In the genomic region with DNA sequence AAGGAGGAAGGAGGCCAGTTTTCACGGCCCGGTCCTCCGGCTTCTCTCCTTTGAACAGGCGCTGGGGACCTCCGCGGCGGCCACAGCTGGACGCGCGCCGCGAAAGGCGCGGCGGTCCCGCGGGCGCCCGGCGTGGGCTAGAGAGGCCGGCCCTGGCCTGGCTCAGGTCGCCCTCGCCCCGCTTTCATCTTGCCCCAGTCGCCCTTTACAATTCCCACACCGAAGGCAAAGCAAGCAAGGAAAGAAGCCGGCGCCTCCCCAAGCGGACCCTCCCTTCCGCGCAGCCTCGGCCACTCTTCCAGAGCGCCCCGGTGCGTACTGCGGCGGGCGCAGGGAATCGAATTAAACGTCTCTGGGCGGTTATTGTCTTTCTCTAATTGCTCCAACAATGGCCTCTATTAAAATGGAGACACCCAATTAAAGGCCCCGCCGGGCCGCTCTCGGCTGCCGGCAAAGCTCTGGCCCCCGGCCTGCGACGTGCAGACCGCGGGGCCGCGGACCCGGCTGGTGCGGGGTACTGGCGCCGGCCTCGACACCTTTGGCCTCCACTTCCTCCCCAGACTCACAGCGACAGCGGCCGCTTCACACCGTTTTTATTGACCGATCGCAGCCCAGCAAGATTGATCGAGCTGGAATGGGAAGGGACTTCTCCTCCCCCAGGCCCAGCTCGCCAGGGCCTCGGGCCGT, we compare ENCODE assay signal across 8 cellular contexts. TPM values are rescaled to one million over a fixed set of nuclear protein-coding genes. Genes with fewer than 3 reads are reported as not detected.
DNase-seq lines count a peak whose midpoint lies in the region; ATAC-seq, FAIRE-seq and TF ChIP-seq lines count a peak whose summit lies in the region.

No MANE protein-coding gene starts in this region.

- H3K27ac ChIP-seq in right atrium auricular region = no peak overlapping the region
- no peak overlapping the region for H3K27ac ChIP-seq in mammary epithelial cell (ENCODE audit: insufficient read depth, low read depth, low read length)
- no peak overlapping the region for H3K27ac ChIP-seq in vagina
- no peak overlapping the region for H3K27ac ChIP-seq in small intestine (ENCODE audit: low read depth in 1 of 2, low read length in 1 of 2)

- 6% methylated on average over 21 of the region's 68 CpGs for WGBS in mammary epithelial cell (ENCODE audit: low coverage, missing lambda C conversion rate)
- WGBS in small intestine, 3 donors = 0 to 2% (median 2%) methylated on average over 45 to 68 of the region's 68 CpGs

- H3K9ac ChIP-seq in mammary epithelial cell (ENCODE audit: insufficient read depth, low read length) = no peak overlapping the region

- CTCF ChIA-PET in mammary epithelial cell (lab: Charles Lee; ENCODE audit: low non-redundant PET) = no interaction called here

- ATAC-seq in Right ventricle myocardium superior (ENCODE audit: poor library complexity) = no peak
- ATAC-seq in GM18511 (IDR thresholded peaks at IDR 0.05; ENCODE audit: unreplicated experiment) = no peak

- H3K4me1 ChIP-seq in right atrium auricular region (peaks cover 0 to 71% of the 10 kb centered on the region in 2 donors), mammary epithelial cell (ENCODE audit: insufficient read depth, low read length) (peaks cover 40% of the 10 kb centered on the region), vagina (peaks cover 56% of the 10 kb centered on the region), small intestine (ENCODE audit: control insufficient read depth in 2 of 2, insufficient read depth in 1 of 2, low read depth in 1 of 2, low read length in 1 of 2) (peaks cover 6 to 14% of the 10 kb centered on the region in 2 donors)

- H3K36me3 ChIP-seq in right atrium auricular region (no peaks in the 10 kb centered on the region), mammary epithelial cell (ENCODE audit: insufficient read depth, low read length) (no peaks in the 10 kb centered on the region), vagina (no peaks in the 10 kb centered on the region), small intestine (ENCODE audit: control insufficient read depth in 2 of 2, insufficient read depth in 2 of 2, low read length in 2 of 2) (no peaks in the 10 kb centered on the region)

- H3K27me3 ChIP-seq in right atrium auricular region (peaks cover 65 to 94% of the 10 kb centered on the region in 2 donors), mammary epithelial cell (ENCODE audit: insufficient read depth, low read length) (no peaks in the 10 kb centered on the region), vagina (peaks cover 33% of the 10 kb centered on the region), small intestine (ENCODE audit: control insufficient read depth in 2 of 2, insufficient read depth in 2 of 2, low read length in 2 of 2) (peaks cover 8 to 63% of the 10 kb centered on the region in 2 donors)

- intact Hi-C loops in Right ventricle myocardium superior (cut with DNase I) (no loop called here), mammary epithelial cell (cut with micrococcal nuclease) (loop anchor here (5.0 to 10.0 kb wide), 11 partner anchors 285 to 1252 kb away; no protein-coding TSS in a partner anchor), vagina (cut with DNase I) (no loop called here)

- no TSS peak for BruUV-seq in mammary epithelial cell (replicated peaks; lab: Mats Ljungman, UMichigan)

- dilution Hi-C loops in mammary epithelial cell (cut with HindIII; ENCODE audit: low sequenced_read_pairs) = no loop called here

- H3K4me3 ChIP-seq in right atrium auricular region = peak overlapping the region; percentile 21 to 46
- peak overlapping the region; percentile 46 to 57 (median 48) for H3K4me3 ChIP-seq in mammary epithelial cell (replicated peaks in 1 of 3; ENCODE audit: insufficient read depth in 1 of 3, low read depth in 2 of 3, low read length in 3 of 3)
- H3K4me3 ChIP-seq in vagina = peak overlapping the region; percentile 36 to 38
- H3K4me3 ChIP-seq in small intestine (ENCODE audit: low read depth in 1 of 2, low read length in 2 of 2) = peak overlapping the region in 1 of 2 donors; percentile 62

- no peaks in the 10 kb centered on the region for H3K9me3 ChIP-seq in right atrium auricular region
- no peaks in the 10 kb centered on the region for H3K9me3 ChIP-seq in mammary epithelial cell (replicated peaks; ENCODE audit: insufficient read depth, low read length)
- no peaks in the 10 kb centered on the region for H3K9me3 ChIP-seq in vagina
- no peaks in the 10 kb centered on the region for H3K9me3 ChIP-seq in small intestine (ENCODE audit: control insufficient read depth, low read depth)

- no peak for TF ChIP-seq POLR2A in vagina (IDR thresholded peaks at IDR 0.05)

- peak overlapping the region; percentile 84 for H3K4me2 ChIP-seq in mammary epithelial cell (ENCODE audit: insufficient read depth, low read depth, low read length)

- peak overlapping the region; percentile 92 for H2AFZ ChIP-seq in mammary epithelial cell (ENCODE audit: low read depth, low read length)

- in situ Hi-C loops in mammary epithelial cell (cut with MboI; ENCODE audit: low sequenced_read_pairs in 2 of 2) = loop anchor here in 1 of 2 donors (5.0 to 10.0 kb wide), 2 partner anchors 545 to 822 kb away; no protein-coding TSS in a partner anchor

- H3K79me2 ChIP-seq in mammary epithelial cell (ENCODE audit: insufficient read depth, low read length) = peaks cover 9% of the 10 kb centered on the region

- DNase-seq in right atrium auricular region (ENCODE audit: low spot score) (no peak), Right ventricle myocardium superior (no peak), mammary epithelial cell (peak; percentile 65), mesenteric fat pad (ENCODE audit: low spot score) (peak; percentile 85), vagina (ENCODE audit: extremely low spot score in 2 of 2) (no peak), small intestine (no peak)
- DNase-seq in stimulated activated CD4-positive, alpha-beta T cell treated with anti-CD3 and anti-CD28 coated beads, Interleukin-1b, Interleukin-23, amount 100 ng/mL, for 48 hours = no peak

- TF ChIP-seq CTCF in right atrium auricular region (IDR thresholded peaks at IDR 0.05) (no peak), mammary epithelial cell (conservative IDR thresholded peaks at IDR 0.05 in 1 of 2, IDR thresholded peaks at IDR 0.05 in 1 of 2; ENCODE audit: extremely low read depth in 1 of 2, insufficient read depth in 1 of 2, low read depth in 1 of 2, low read length in 2 of 2) (no peak), vagina (IDR thresholded peaks at IDR 0.05) (no peak)

- no peaks in the 10 kb centered on the region for H4K20me1 ChIP-seq in mammary epithelial cell (ENCODE audit: insufficient read depth, low read length)

- FAIRE-seq in small intestine (lab: Jason Lieb, UNC) = no peak

RNA-seq across cellular contexts. Expression of gene GATA3, which starts 4.5 kb away (rescaled TPM):
- total RNA-seq in right atrium auricular region (1 to 10 TPM in 1 of 2 donors, under 1 TPM in 1; 0.52 to 1.4 TPM), Right ventricle myocardium superior (0.83 TPM), mammary epithelial cell (10 to 100 TPM in 1 of 2 donors, 1 to 10 TPM in 1; 7.7 to 20.6 TPM), mesenteric fat pad (5.5 TPM), vagina (8.6 TPM)
- polyA plus RNA-seq in mammary epithelial cell (5.3 TPM), small intestine (under 1 TPM; 0.37 to 0.81 (median 0.45) TPM)
- 4.7 TPM for polyA minus RNA-seq in mammary epithelial cell

Comparison
In these comparisons a context has a peak if more than half of its experiments do, and no peak if none do; other contexts are left out.
1. DNase-seq: peak in mammary epithelial cell (single experiment) and mesenteric fat pad (single experiment); none in right atrium auricular region (single experiment), Right ventricle myocardium superior (single experiment), vagina (0 of 2), small intestine (single experiment) and stimulated activated CD4-positive, alpha-beta T cell treated with anti-CD3 and anti-CD28 coated beads, Interleukin-1b, Interleukin-23, amount 100 ng/mL, for 48 hours (single experiment).